8 cellular contexts compared by ENCODE assay signal in genomic region chr16:67017810-67018488, GRCh38. TPM values are rescaled to one million over a fixed set of nuclear protein-coding genes. Genes with fewer than 3 reads are reported as not detected.
A peak's percentile ranks its signal among the peaks of the same experiment; 100 is the strongest.
DNase-seq lines count a peak whose midpoint lies in the region; ATAC-seq, FAIRE-seq and TF ChIP-seq lines count a peak whose summit lies in the region.

No MANE protein-coding gene starts in this region.

- H3K9ac ChIP-seq in astrocyte (ENCODE audit: low read length): no peak overlapping the region

- H3K27me3 Mint-ChIP-seq in T-helper 2 cell treated with Interferon-gamma antibody and Interleukin-4, amounts not matched to agents 5 μg/mL and 100 μg/mL, for 36 hours (ENCODE audit: low read depth): no peaks in the 10 kb centered on the region
- H3K27me3 Mint-ChIP-seq in astrocyte (ENCODE audit: low read depth, unreplicated experiment): peaks cover 22% of the 10 kb centered on the region

- no peaks in the 10 kb centered on the region for H3K9me3 ChIP-seq in astrocyte (ENCODE audit: insufficient read depth, low read depth, low read length)

- H3K4me2 ChIP-seq in astrocyte (ENCODE audit: low read length): no peak overlapping the region

- H4K20me1 ChIP-seq in astrocyte (ENCODE audit: insufficient read depth, low read length): no peaks in the 10 kb centered on the region

- no peaks in the 10 kb centered on the region for H3K9me3 Mint-ChIP-seq in T-helper 2 cell treated with Interferon-gamma antibody and Interleukin-4, amounts not matched to agents 5 μg/mL and 100 μg/mL, for 36 hours
- peaks cover 2% of the 10 kb centered on the region for H3K9me3 Mint-ChIP-seq in astrocyte (ENCODE audit: unreplicated experiment)

- no peak overlapping the region for H3K27ac Mint-ChIP-seq in T-helper 2 cell treated with Interferon-gamma antibody and Interleukin-4, amounts not matched to agents 5 μg/mL and 100 μg/mL, for 36 hours
- no peak overlapping the region for H3K27ac Mint-ChIP-seq in astrocyte (ENCODE audit: unreplicated experiment)

- no peak overlapping the region for H2AFZ ChIP-seq in astrocyte (ENCODE audit: low read depth, low read length)

- peaks cover 32% of the 10 kb centered on the region for H3K4me1 Mint-ChIP-seq in T-helper 2 cell treated with Interferon-gamma antibody and Interleukin-4, amounts not matched to agents 5 μg/mL and 100 μg/mL, for 36 hours (ENCODE audit: low read depth)
- peaks cover 12% of the 10 kb centered on the region for H3K4me1 Mint-ChIP-seq in astrocyte (ENCODE audit: low read depth, unreplicated experiment)

- FAIRE-seq in GM18507 (lab: Jason Lieb, UNC) (peak; percentile 96), astrocyte (lab: Jason Lieb, UNC) (peak; percentile 54)

- peak; percentile 87 for TF ChIP-seq CTCF in astrocyte (IDR thresholded peaks at IDR 0.05; ENCODE audit: insufficient read depth, low read depth, low read length)

- no peak overlapping the region for H3K4me3 Mint-ChIP-seq in T-helper 2 cell treated with Interferon-gamma antibody and Interleukin-4, amounts not matched to agents 5 μg/mL and 100 μg/mL, for 36 hours
- no peak overlapping the region for H3K4me3 Mint-ChIP-seq in astrocyte (ENCODE audit: unreplicated experiment)

- H3K36me3 Mint-ChIP-seq in T-helper 2 cell treated with Interferon-gamma antibody and Interleukin-4, amounts not matched to agents 5 μg/mL and 100 μg/mL, for 36 hours (ENCODE audit: low read depth): peaks cover 4% of the 10 kb centered on the region
- peaks cover 4% of the 10 kb centered on the region for H3K36me3 Mint-ChIP-seq in astrocyte (ENCODE audit: low read depth, unreplicated experiment)

- H3K79me2 ChIP-seq in astrocyte (ENCODE audit: insufficient read depth, low read length): no peaks in the 10 kb centered on the region

- H3K27ac ChIP-seq in astrocyte (ENCODE audit: low read depth, low read length): no peak overlapping the region

- DNase-seq in A172 (ENCODE audit: low spot score) (peak; percentile 97), GM18507 (ENCODE audit: extremely low spot score, insufficient read length, low read depth) (peak; percentile 70), NCI-H1930 (lab: John Stamatoyannopoulos, UW) (peak; percentile 80 to 84), astrocyte (ENCODE audit: low read depth) (peak; percentile 93), iPS-NIHi7 (ENCODE audit: extremely low spot score) (peak; percentile 95)
- peak; percentile 84 for DNase-seq in T-helper 2 cell treated with Interferon-gamma antibody and Interleukin-4, amounts not matched to agents 5 μg/mL and 100 μg/mL, for 36 hours (ENCODE audit: low spot score)
- peak; percentile 72 to 73 for DNase-seq in stimulated activated CD4-positive, alpha-beta T cell treated with anti-CD3 and anti-CD28 coated beads, Interleukin-1b, Interleukin-23, amount 100 ng/mL, for 1 hour (ENCODE audit: low read depth in 2 of 2)

- H3K4me1 ChIP-seq in astrocyte (ENCODE audit: insufficient read depth, low read length): peaks cover 14% of the 10 kb centered on the region

- peaks cover 3% of the 10 kb centered on the region for H3K27me3 ChIP-seq in astrocyte (ENCODE audit: insufficient read depth, low read length)

- ATAC-seq in HG02973 (IDR thresholded peaks at IDR 0.05; ENCODE audit: unreplicated experiment): peak; percentile 79

- H3K36me3 ChIP-seq in astrocyte (ENCODE audit: insufficient read depth, low read length): no peaks in the 10 kb centered on the region

- no peak overlapping the region for H3K4me3 ChIP-seq in astrocyte (ENCODE audit: insufficient read depth, low read depth, low read length)

RNA-seq across cellular contexts. Expression of gene CBFB, which starts 11.0 kb away (rescaled TPM):
- total RNA-seq in A172 (2014; rRNA removed; shearing (Covaris generic)): 72.3 and 89.4 TPM in 2 replicates
- 94.8 and 104 TPM in 2 replicates for total RNA-seq in astrocyte

RNA-seq across cellular contexts. Expression of gene CES4A, which starts 29.6 kb away (rescaled TPM):
- not detected in 2 replicates for total RNA-seq in A172 (2014; rRNA removed; shearing (Covaris generic))
- total RNA-seq in astrocyte: 1.2 TPM in 2 replicates

RNA-seq across cellular contexts. Expression of gene CES3, which starts 56.9 kb away (rescaled TPM):
- 0.05 and 0.17 TPM in 2 replicates for total RNA-seq in A172 (2014; rRNA removed; shearing (Covaris generic))
- total RNA-seq in astrocyte: 0.77 and 1.5 TPM in 2 replicates
